25 cellular contexts compared by ENCODE assay signal in the genomic region with DNA sequence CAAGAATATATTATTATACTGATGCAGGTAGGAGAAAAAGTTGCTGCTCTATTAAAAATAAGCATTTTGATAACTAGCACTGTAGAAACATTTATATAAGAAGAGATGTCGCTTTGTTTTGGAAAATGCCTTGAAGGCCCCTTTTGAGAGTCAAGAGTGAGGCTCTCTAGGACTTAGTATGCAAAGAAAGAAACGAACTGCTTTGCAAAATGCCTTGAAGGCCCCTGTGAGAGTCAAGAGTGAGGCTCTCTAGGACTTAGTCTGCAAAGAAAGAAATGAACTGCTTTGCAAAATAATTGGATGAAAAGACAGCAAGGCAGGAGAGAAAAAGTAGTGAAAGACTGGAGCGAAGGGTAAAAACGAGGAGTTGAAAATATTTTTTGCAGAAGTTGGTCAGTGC.
"Had no signal": no experiment of that assay in that cellular context is flagged by ENCODE, and none has a peak within 500 bp of the region (broad histone marks: within the 10 kb centered on the region; RNA-seq: fewer than 3 reads in every experiment).

No MANE protein-coding gene starts in this region.

- ATAC-seq: activated naive CD4-positive, alpha-beta T cell treated with anti-CD3 and anti-CD28 coated beads, Interleukin-2, amount 50 U/mL, for 72 hours; activated T-cell treated with anti-CD3 and anti-CD28 coated beads, Interleukin-2, amount 50 U/mL, for 72 hours; mucosa of descending colon; natural killer cell treated with Interleukin-12 subunit alpha and Interleukin-12 subunit beta and Interleukin-15 and Interleukin-18, amount 100 ng/mL, for 72 hours; sciatic nerve; stimulated activated naive B cell treated with anti-CD40 and anti-IgM and Interleukin-4, amounts not matched to agents 10 μg/mL and 1 μg/mL and 100 μg/mL, for 72 hours had no signal

- H3K4me3 Mint-ChIP-seq: activated T-cell treated with anti-CD3 and anti-CD28 coated beads, Interleukin-2, amount 50 U/mL, for 72 hours; central memory CD8-positive, alpha-beta T cell; natural killer cell treated with Interleukin-12 subunit alpha and Interleukin-12 subunit beta and Interleukin-15 and Interleukin-18, amount 100 ng/mL, for 72 hours; stimulated activated naive B cell treated with anti-CD40 and anti-IgM and Interleukin-4, amounts not matched to agents 10 μg/mL and 1 μg/mL and 100 μg/mL, for 72 hours had no signal

- DNase-seq: activated CD4-positive, alpha-beta T cell treated with anti-CD3 and anti-CD28 coated beads for 4 hours; activated CD4-positive, alpha-beta T cell treated with anti-CD3 and anti-CD28 coated beads, Interleukin-2, amount 50 U/mL, for 4 hours; activated naive CD4-positive, alpha-beta T cell; activated T-cell treated with anti-CD3 and anti-CD28 coated beads for 4 hours; activated T-cell treated with anti-CD3 and anti-CD28 coated beads, Interleukin-2, amount 50 U/mL, for 72 hours; dermis blood vessel endothelial cell; effector CD4-positive, alpha-beta T cell; esophagus squamous epithelium; islet precursor cell; left ventricle myocardium inferior; mucosa of descending colon; ovary; retina; stimulated activated naive B cell treated with anti-CD40 and anti-IgM and Interleukin-4, amounts not matched to agents 10 μg/mL and 1 μg/mL and 100 μg/mL, for 72 hours; stomach; thyroid gland; upper lobe of left lung had no signal

- H3K27ac ChIP-seq: epithelial cell of prostate, esophagus squamous epithelium, ovary, prostate gland, skin epidermis, stomach, upper lobe of left lung had no signal

- H3K4me1 Mint-ChIP-seq: central memory CD8-positive, alpha-beta T cell; stimulated activated naive B cell treated with anti-CD40 and anti-IgM and Interleukin-4, amounts not matched to agents 10 μg/mL and 1 μg/mL and 100 μg/mL, for 72 hours had no signal

- H3K4me3 ChIP-seq: esophagus squamous epithelium, left ventricle myocardium inferior, lung, mucosa of descending colon, ovary, prostate gland, skin epidermis, stomach, thyroid gland, upper lobe of left lung had no signal

- H3K27ac Mint-ChIP-seq: activated naive CD4-positive, alpha-beta T cell treated with anti-CD3 and anti-CD28 coated beads, Interleukin-2, amount 50 U/mL, for 72 hours; activated T-cell treated with anti-CD3 and anti-CD28 coated beads, Interleukin-2, amount 50 U/mL, for 72 hours; natural killer cell treated with Interleukin-12 subunit alpha and Interleukin-12 subunit beta and Interleukin-15 and Interleukin-18, amount 100 ng/mL, for 72 hours; stimulated activated naive B cell treated with anti-CD40 and anti-IgM and Interleukin-4, amounts not matched to agents 10 μg/mL and 1 μg/mL and 100 μg/mL, for 72 hours had no signal

- H3K9me3 Mint-ChIP-seq: activated naive CD4-positive, alpha-beta T cell treated with anti-CD3 and anti-CD28 coated beads, Interleukin-2, amount 50 U/mL, for 72 hours; activated T-cell treated with anti-CD3 and anti-CD28 coated beads, Interleukin-2, amount 50 U/mL, for 72 hours; central memory CD8-positive, alpha-beta T cell; natural killer cell treated with Interleukin-12 subunit alpha and Interleukin-12 subunit beta and Interleukin-15 and Interleukin-18, amount 100 ng/mL, for 72 hours had no signal

- H3K4me1 ChIP-seq: esophagus squamous epithelium, left ventricle myocardium inferior, prostate gland, upper lobe of left lung had no signal

- H3K36me3 ChIP-seq: esophagus squamous epithelium, left ventricle myocardium inferior, ovary, prostate gland, stomach, thyroid gland, upper lobe of left lung had no signal

- H3K36me3 Mint-ChIP-seq: natural killer cell treated with Interleukin-12 subunit alpha and Interleukin-12 subunit beta and Interleukin-15 and Interleukin-18, amount 100 ng/mL, for 72 hours; stimulated activated naive B cell treated with anti-CD40 and anti-IgM and Interleukin-4, amounts not matched to agents 10 μg/mL and 1 μg/mL and 100 μg/mL, for 72 hours had no signal

- H3K9me3 ChIP-seq: esophagus squamous epithelium, left ventricle myocardium inferior, mucosa of descending colon, ovary, prostate gland, stomach, thyroid gland, upper lobe of left lung had no signal

- H3K27me3 Mint-ChIP-seq: natural killer cell treated with Interleukin-12 subunit alpha and Interleukin-12 subunit beta and Interleukin-15 and Interleukin-18, amount 100 ng/mL, for 72 hours had no signal

- H3K27me3 ChIP-seq: esophagus squamous epithelium, ovary, stomach, thyroid gland, upper lobe of left lung had no signal
